21 cellular contexts compared by ENCODE assay signal in genomic region chr18:32276896-32277295, GRCh38.
DNase-seq lines count a peak whose midpoint lies in the region; ATAC-seq and TF ChIP-seq lines count a peak whose summit lies in the region.
"Had no signal": no experiment of that assay in that cellular context is flagged by ENCODE, and none has a peak within 500 bp of the region (broad histone marks: within the 10 kb centered on the region; RNA-seq: fewer than 3 reads in every experiment).

No MANE protein-coding gene starts in this region.

- H3K27me3 Mint-ChIP-seq in nephron progenitor cell (ENCODE audit: low read depth, poor library complexity), result no peaks in the 10 kb centered on the region

- TF ChIP-seq CTCF in epithelial cell of esophagus (IDR thresholded peaks at IDR 0.05; ENCODE audit: insufficient read depth, low read depth, low read length, missing control alignments) (no peak), nephron progenitor cell (IDR thresholded peaks at IDR 0.05) (no peak), GM20000 (IDR thresholded peaks at IDR 0.05; ENCODE audit: extremely low read depth, missing control alignments) (no peak)

- H3K4me3 Mint-ChIP-seq in nephron progenitor cell, result peak overlapping the region; percentile 1
- H3K4me3 Mint-ChIP-seq: CD4-positive, alpha-beta memory T cell had no signal

- peak overlapping the region; percentile 71 for H3K27ac Mint-ChIP-seq in nephron progenitor cell
- H3K27ac Mint-ChIP-seq: CD4-positive, alpha-beta memory T cell had no signal

- DNase-seq in Daoy (ENCODE audit: low read depth), result peak; percentile 18
- peak; percentile 52 for DNase-seq in RKO (ENCODE audit: low spot score)
- DNase-seq in epithelial cell of esophagus (ENCODE audit: low read depth), result peak; percentile 48
- no peak for DNase-seq in nephron progenitor cell
- no peak for DNase-seq in GM20000 (ENCODE audit: low spot score)
- no peak for DNase-seq in posterior cingulate gyrus
- DNase-seq: 8988T; Caco-2; CD4-positive, alpha-beta memory T cell; DMS 273 treated with DMSO at 0.1 percent for 48 hours; DND-41; KBM-7; MM.1S; NCI-H1092 treated with DMSO at 0.1 percent for 48 hours; NCI-H1436 treated with DMSO at 0.1 percent for 48 hours; NCI-H774; Peyer's patch had no signal

- intact Hi-C loops in posterior cingulate gyrus (cut with DNase I), result no loop called here

- peaks cover 4% of the 10 kb centered on the region for H3K9me3 Mint-ChIP-seq in nephron progenitor cell
- H3K9me3 Mint-ChIP-seq: CD4-positive, alpha-beta memory T cell had no signal

- H3K4me1 Mint-ChIP-seq in nephron progenitor cell, result peaks cover 32% of the 10 kb centered on the region
- H3K4me1 Mint-ChIP-seq: CD4-positive, alpha-beta memory T cell had no signal

- H3K4me3 ChIP-seq in epithelial cell of esophagus (ENCODE audit: low read length), result no peak overlapping the region
- H3K4me3 ChIP-seq: BLaER1 treated with 17β-estradiol and CSF1 and Interleukin-3, amounts not matched to agents 10 nM and 100 nM; Peyer's patch had no signal

- peaks cover 30% of the 10 kb centered on the region for H3K36me3 Mint-ChIP-seq in nephron progenitor cell (ENCODE audit: low read depth)
- H3K36me3 Mint-ChIP-seq: CD4-positive, alpha-beta memory T cell had no signal

- no peak for ATAC-seq in GM21717 (IDR thresholded peaks at IDR 0.05; ENCODE audit: unreplicated experiment)
- ATAC-seq in HG03432 (IDR thresholded peaks at IDR 0.05; ENCODE audit: unreplicated experiment), result no peak
- ATAC-seq: Right ventricle myocardium inferior had no signal

Comparison
In these comparisons a context has a peak if more than half of its experiments do, and no peak if none do; other contexts are left out.
1. DNase-seq: peak in Daoy (single experiment), RKO (single experiment) and epithelial cell of esophagus (single experiment); none in nephron progenitor cell (single experiment), GM20000 (single experiment) and posterior cingulate gyrus (0 of 10).